ENCODE assay signal across 18 cellular contexts in genomic region chr12:109710279-109710746, GRCh38. TPM values are rescaled to one million over a fixed set of nuclear protein-coding genes. Genes with fewer than 3 reads are reported as not detected.
A peak's percentile ranks its signal among the peaks of the same experiment; 100 is the strongest.
DNase-seq lines count a peak whose midpoint lies in the region; ATAC-seq and TF ChIP-seq lines count a peak whose summit lies in the region.
"Had no signal": no experiment of that assay in that cellular context is flagged by ENCODE, and none has a peak within 500 bp of the region (broad histone marks: within the 10 kb centered on the region; RNA-seq: fewer than 3 reads in every experiment).

No MANE protein-coding gene starts in this region.

- TF ChIP-seq CTCF in Caco-2 (IDR thresholded peaks at IDR 0.05; ENCODE audit: insufficient read depth in 1 of 2, low read depth in 1 of 2, low read length in 1 of 2, severe bottlenecking in 1 of 2, unreplicated experiment in 1 of 2) (no peak), PC-3 (conservative IDR thresholded peaks at IDR 0.05; ENCODE audit: low read depth, low read length) (no peak)

- no peaks in the 10 kb centered on the region for H3K27me3 Mint-ChIP-seq in Caco-2 (ENCODE audit: insufficient read depth, unreplicated experiment)

- no peak overlapping the region for H3K4me2 ChIP-seq in PC-3 (ENCODE audit: low read length)
- H3K4me2 ChIP-seq: BLaER1 treated with 17β-estradiol and CSF1 and Interleukin-3, amounts not matched to agents 10 nM and 100 nM; SK-N-SH had no signal

- no peak overlapping the region for H3K27ac ChIP-seq in PC-3 (ENCODE audit: low read length)
- H3K27ac ChIP-seq: BLaER1 treated with 17β-estradiol and CSF1 and Interleukin-3, amounts not matched to agents 10 nM and 100 nM had no signal

- H3K4me1 Mint-ChIP-seq in Caco-2 (ENCODE audit: low read depth, unreplicated experiment), result peaks cover 22% of the 10 kb centered on the region

- no peak overlapping the region for H2AFZ ChIP-seq in PC-3 (ENCODE audit: low read length)

- no peak overlapping the region for H3K4me3 ChIP-seq in Caco-2 (ENCODE audit: low read depth, low read length)
- H3K4me3 ChIP-seq in PC-3 (ENCODE audit: low read length), result no peak overlapping the region
- H3K4me3 ChIP-seq: BLaER1 treated with 17β-estradiol and CSF1 and Interleukin-3, amounts not matched to agents 10 nM and 100 nM; MG63 had no signal

- H4K20me1 ChIP-seq in PC-3 (ENCODE audit: low read length), result no peaks in the 10 kb centered on the region

- H3K4me1 ChIP-seq in Caco-2 (peaks cover 34% of the 10 kb centered on the region), PC-3 (ENCODE audit: insufficient read depth, low read length) (peaks cover 26% of the 10 kb centered on the region)

- H3K4me3 Mint-ChIP-seq in Caco-2 (ENCODE audit: unreplicated experiment), result no peak overlapping the region

- ATAC-seq in PC-3, result no peak
- ATAC-seq in GM19463 (IDR thresholded peaks at IDR 0.05; ENCODE audit: unreplicated experiment), result no peak
- no peak for ATAC-seq in HG03108 (IDR thresholded peaks at IDR 0.05; ENCODE audit: unreplicated experiment)

- H3K79me2 ChIP-seq in PC-3 (ENCODE audit: low read length), result no peaks in the 10 kb centered on the region

- H3K9me3 Mint-ChIP-seq in Caco-2 (ENCODE audit: unreplicated experiment), result no peaks in the 10 kb centered on the region

- H3K36me3 ChIP-seq in Caco-2 (ENCODE audit: control insufficient read depth, insufficient read depth, low read length), result no peaks in the 10 kb centered on the region
- H3K36me3 ChIP-seq in PC-3 (ENCODE audit: low read depth, low read length), result no peaks in the 10 kb centered on the region
- H3K36me3 ChIP-seq: BLaER1 treated with 17β-estradiol and CSF1 and Interleukin-3, amounts not matched to agents 10 nM and 100 nM; MG63 had no signal

- H3K27me3 ChIP-seq in Caco-2 (replicated peaks; ENCODE audit: control insufficient read depth, insufficient read depth, low read length) (no peaks in the 10 kb centered on the region), PC-3 (ENCODE audit: low read length) (no peaks in the 10 kb centered on the region)
- H3K27me3 ChIP-seq: MG63 had no signal

- H3F3A ChIP-seq in PC-3 (ENCODE audit: low read length, unreplicated experiment), result no peaks in the 10 kb centered on the region

- H3K27ac Mint-ChIP-seq in Caco-2 (ENCODE audit: unreplicated experiment), result peak overlapping the region; percentile 45

- peaks cover 5% of the 10 kb centered on the region for H3K36me3 Mint-ChIP-seq in Caco-2 (ENCODE audit: insufficient read depth, unreplicated experiment)
- H3K36me3 Mint-ChIP-seq: CD4-positive, alpha-beta memory T cell had no signal

- no peak overlapping the region for H3K9ac ChIP-seq in PC-3 (ENCODE audit: low read length)
- H3K9ac ChIP-seq: BLaER1 treated with 17β-estradiol and CSF1 and Interleukin-3, amounts not matched to agents 10 nM and 100 nM; SK-N-SH had no signal

- BruUV-seq in Caco-2 (replicated peaks; lab: Mats Ljungman, UMichigan), result no TSS peak
- no TSS peak for BruUV-seq in PC-3 (replicated peaks; lab: Mats Ljungman, UMichigan)

- no peak for DNase-seq in Caco-2
- DNase-seq in PC-3, result peak; percentile 96
- peak; percentile 24 for DNase-seq in fibroblast of peridontal ligament (ENCODE audit: extremely low read depth)
- peak; percentile 23 for DNase-seq in smooth muscle cell of the brain vasculature (ENCODE audit: low read depth, low spot score)
- no peak for DNase-seq in NCI-H1048 (lab: John Stamatoyannopoulos, UW)
- DNase-seq: CD4-positive, alpha-beta memory T cell; GDM1; Kasumi-1; NCI-H1417 treated with DMSO at 0.1 percent for 48 hours; NCI-H187; NCI-H2107; NCI-H446 treated with DMSO at 0.1 percent for 48 hours; SIG-M5; SK-N-SH had no signal

- intact Hi-C loops in Caco-2 (cut with micrococcal nuclease; ENCODE audit: unreplicated experiment) (loop anchor here (1.0 kb wide), 1 partner anchor 14 kb away; no protein-coding TSS in a partner anchor), PC-3 (cut with micrococcal nuclease) (loop anchor here (1.0 to 2.0 kb wide), 3 partner anchors 28 to 64 kb away; no protein-coding TSS in a partner anchor)

- H3K9me3 ChIP-seq in Caco-2, result no peaks in the 10 kb centered on the region
- H3K9me3 ChIP-seq in PC-3 (ENCODE audit: low read length), result no peaks in the 10 kb centered on the region
- H3K9me3 ChIP-seq: BLaER1 treated with 17β-estradiol and CSF1 and Interleukin-3, amounts not matched to agents 10 nM and 100 nM; MG63; SK-N-SH had no signal

- CTCF ChIA-PET in Caco-2 (lab: Charles Lee) (no interaction called here), PC-3 (lab: Charles Lee) (no interaction called here)

- no peaks in the 10 kb centered on the region for H3K9me2 ChIP-seq in PC-3 (replicated peaks; ENCODE audit: low read length)
- H3K9me2 ChIP-seq: SK-N-SH had no signal

- POLR2A ChIA-PET in Caco-2 (lab: Charles Lee) (no interaction called here), PC-3 (lab: Charles Lee; ENCODE audit: unreplicated experiment) (no interaction called here)

RNA-seq across cellular contexts. Expression of gene FAM222A, which starts 3.3 kb away (rescaled TPM):
- total RNA-seq in Caco-2 (2022), result 17.4 and 18.0 TPM in 2 replicates
- total RNA-seq in PC-3 (2014; rRNA removed), result 11.7 and 15.3 TPM in 2 replicates

Comparison
In these comparisons a context has a peak if more than half of its experiments do, and no peak if none do; other contexts are left out.
1. DNase-seq: peak in PC-3 (single experiment), fibroblast of peridontal ligament (single experiment) and smooth muscle cell of the brain vasculature (single experiment); none in Caco-2 (0 of 2) and NCI-H1048 (single experiment).